14 cellular contexts compared by ENCODE assay signal in the genomic region with DNA sequence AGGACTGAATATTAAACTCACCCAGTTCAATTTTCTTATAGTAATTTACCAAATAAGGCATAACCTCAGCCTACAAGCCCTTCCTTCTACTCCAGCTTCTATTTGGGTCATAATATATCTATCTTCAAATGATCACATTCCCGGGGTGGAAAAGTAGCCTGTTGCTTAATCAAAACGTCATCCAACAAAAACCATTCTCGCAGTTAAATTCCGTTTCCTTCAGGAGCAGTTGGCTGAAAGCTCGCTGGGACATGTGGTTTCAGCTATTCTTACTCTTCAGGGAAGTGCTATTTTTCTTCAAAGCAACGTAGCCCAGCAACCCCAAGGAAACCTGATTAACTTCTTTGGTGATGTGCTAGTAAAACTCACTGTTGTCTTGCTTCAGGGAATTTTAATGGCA. TPM values are rescaled to one million over a fixed set of nuclear protein-coding genes. Genes with fewer than 3 reads are reported as not detected.
A peak's percentile ranks its signal among the peaks of the same experiment; 100 is the strongest.
DNase-seq lines count a peak whose midpoint lies in the region; ATAC-seq, FAIRE-seq and TF ChIP-seq lines count a peak whose summit lies in the region.
"Had no signal": no experiment of that assay in that cellular context is flagged by ENCODE, and none has a peak within 500 bp of the region (broad histone marks: within the 10 kb centered on the region; RNA-seq: fewer than 3 reads in every experiment).

No MANE protein-coding gene starts in this region.

- H3K4me3 ChIP-seq in bronchial epithelial cell (ENCODE audit: low read depth, low read length), result no peak overlapping the region
- H3K4me3 ChIP-seq in right atrium auricular region, result no peak overlapping the region
- no peak overlapping the region for H3K4me3 ChIP-seq in spleen

- peaks cover 0 to 8% of the 10 kb centered on the region in 2 donors for H3K4me1 ChIP-seq in right atrium auricular region
- peaks cover 0 to 21% (median 4%) of the 10 kb centered on the region in 6 donors for H3K4me1 ChIP-seq in spleen

- peak; percentile 23 for FAIRE-seq in bronchial epithelial cell (lab: Jason Lieb, UNC)
- FAIRE-seq: D721Med, islet of Langerhans had no signal

- H3K9me3 ChIP-seq in right atrium auricular region (no peaks in the 10 kb centered on the region), spleen (peaks cover 0 to 3% (median 0%) of the 10 kb centered on the region in 8 donors)

- TF ChIP-seq CTCF in bronchial epithelial cell (IDR thresholded peaks at IDR 0.05; ENCODE audit: insufficient read depth, low read length, severe bottlenecking) (no peak), right atrium auricular region (IDR thresholded peaks at IDR 0.05) (no peak), spleen (IDR thresholded peaks at IDR 0.05 in 8 of 11, conservative IDR thresholded peaks at IDR 0.05 in 3 of 11) (no peak), glutamatergic neuron (IDR thresholded peaks at IDR 0.05; ENCODE audit: partially characterized antibody, unreplicated experiment) (no peak)

- no peak for TF ChIP-seq POLR2A in spleen (IDR thresholded peaks at IDR 0.05)

- no peaks in the 10 kb centered on the region for H3K27me3 Mint-ChIP-seq in glutamatergic neuron (ENCODE audit: unreplicated experiment)

- intact Hi-C loops in spleen (cut with DNase I; ENCODE audit: low total_unique reads), result no loop called here

- H3K27ac ChIP-seq in right atrium auricular region (peak overlapping the region; percentile 32 to 40), spleen (peak overlapping the region; percentile 28 to 81 (median 72))
- H3K27ac ChIP-seq: RWPE1 had no signal

- H3K27me3 ChIP-seq in bronchial epithelial cell (ENCODE audit: control insufficient read depth, insufficient read depth, low read length) (no peaks in the 10 kb centered on the region), right atrium auricular region (no peaks in the 10 kb centered on the region), spleen (replicated peaks in 1 of 7) (no peaks in the 10 kb centered on the region)

- peaks cover 2% of the 10 kb centered on the region for H3K9me3 Mint-ChIP-seq in glutamatergic neuron (ENCODE audit: unreplicated experiment)

- 38 to 61% (median 51%) methylated on average over 6 of the region's 6 CpGs for WGBS in spleen, 5 donors

- H3K36me3 Mint-ChIP-seq in glutamatergic neuron (ENCODE audit: unreplicated experiment), result no peaks in the 10 kb centered on the region

- no peaks in the 10 kb centered on the region for H3K4me1 Mint-ChIP-seq in glutamatergic neuron (ENCODE audit: low read depth, unreplicated experiment)

- DNase-seq in GM03348 (ENCODE audit: low spot score) (peak; percentile 77), bronchial epithelial cell (ENCODE audit: low read depth) (peak; percentile 32), right atrium auricular region (ENCODE audit: low spot score) (no peak), spleen (no peak), glutamatergic neuron (no peak), NOMO-1 (lab: John Stamatoyannopoulos, UW; ENCODE audit: unreplicated experiment in 2 of 2) (no peak), NCI-H2029 (lab: John Stamatoyannopoulos, UW) (no peak)
- DNase-seq: activated CD8-positive, alpha-beta memory T cell treated with anti-CD3 and anti-CD28 coated beads, Interleukin-2, amount 50 U/mL, for 48 hours; NCI-H1092 treated with DMSO at 0.1 percent for 48 hours; NCI-H524 had no signal

- no peak for ATAC-seq in HG02870 (IDR thresholded peaks at IDR 0.05; ENCODE audit: unreplicated experiment)

- no peak overlapping the region for H3K4me3 Mint-ChIP-seq in glutamatergic neuron (ENCODE audit: unreplicated experiment)

- H3K36me3 ChIP-seq in bronchial epithelial cell (ENCODE audit: control insufficient read depth, insufficient read depth, low read length) (no peaks in the 10 kb centered on the region), right atrium auricular region (no peaks in the 10 kb centered on the region), spleen (no peaks in the 10 kb centered on the region)

- no peak overlapping the region for H3K27ac Mint-ChIP-seq in glutamatergic neuron (ENCODE audit: unreplicated experiment)

RNA-seq across cellular contexts. Expression of a gene that starts 59.6 kb away (rescaled TPM):
- total RNA-seq in bronchial epithelial cell (5.0 and 8.4 TPM in 2 replicates), right atrium auricular region (10 to 100 TPM; 28.5 to 34.8 TPM), spleen (100 to 1,000 TPM in 1 of 7 donors, 10 to 100 TPM in 6; 43.1 to 104 (median 88.9) TPM), glutamatergic neuron (ENCODE audit: unreplicated experiment) (46.5 TPM)
- 10 to 100 TPM in 1 of 3 donors, 1 to 10 TPM in 2; 3.5 to 16.1 (median 7.8) TPM for polyA plus RNA-seq in spleen

Comparison
In these comparisons a context has a peak if more than half of its experiments do, and no peak if none do; other contexts are left out.
1. DNase-seq: peak in GM03348 (single experiment) and bronchial epithelial cell (single experiment); none in right atrium auricular region (single experiment), spleen (single experiment), glutamatergic neuron (single experiment), NOMO-1 (0 of 2) and NCI-H2029 (single experiment).